Comparison of ENCODE assay signal across 1 cellular context in the genomic region with DNA sequence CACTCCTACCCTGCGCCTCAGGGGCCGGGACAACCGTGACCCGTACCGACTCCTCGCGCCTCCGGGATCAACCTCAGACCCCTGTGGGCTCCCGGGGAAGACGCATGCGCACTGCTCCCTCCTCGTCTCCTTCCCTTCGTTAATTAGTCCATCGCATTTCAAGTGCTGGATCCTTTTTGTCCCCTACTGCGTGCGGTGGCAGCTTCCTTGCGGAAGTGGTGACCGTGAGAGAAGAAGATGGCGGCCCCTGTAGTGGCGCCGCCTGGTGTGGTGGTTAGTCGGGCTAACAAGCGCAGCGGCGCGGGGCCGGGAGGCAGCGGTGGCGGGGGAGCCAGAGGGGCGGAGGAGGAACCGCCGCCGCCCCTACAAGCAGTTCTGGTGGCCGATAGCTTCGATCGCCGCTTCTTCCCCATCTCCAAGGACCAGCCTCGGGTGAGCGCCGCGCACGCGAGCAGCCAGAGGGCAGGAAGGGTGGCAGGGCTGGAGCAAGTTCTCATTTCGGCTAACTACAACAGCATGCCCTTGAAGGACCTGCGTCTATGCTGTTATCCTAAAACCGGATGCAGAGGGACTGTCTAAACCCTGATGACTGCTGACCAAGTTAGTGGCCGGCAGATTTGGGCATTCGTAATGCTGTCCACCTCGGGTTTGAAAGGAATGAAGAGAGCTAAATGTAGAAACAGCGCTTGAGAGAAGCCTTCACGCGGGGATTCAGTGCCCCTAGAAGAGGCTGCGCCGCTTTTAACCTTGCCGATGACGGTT.
A peak's percentile ranks its signal among the peaks of the same experiment; 100 is the strongest.
TF ChIP-seq lines count a peak whose summit lies in the region.

A gene (plus strand): TSS at position 210 of the 762 bp plus-strand sequence. CDS start 28 bp downstream, at position 238.

TF ChIP-seq in HepG2, 621 proteins besides CTCF, POLR2A, EP300 and RAD21 (continued from another document and continues in another):
- TF ChIP-seq, protein P1, sequence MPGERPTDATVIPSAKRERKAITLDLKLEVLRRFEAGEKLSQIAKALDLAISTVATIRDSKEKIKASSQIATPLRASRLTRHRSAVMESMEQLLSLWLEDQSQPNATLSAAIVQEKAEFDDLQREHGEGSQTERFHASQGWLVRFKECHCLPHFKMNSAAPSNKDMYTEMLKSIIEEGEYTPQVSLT (CRISPR knock-in tag; IDR thresholded peaks at IDR 0.05; ENCODE audit: borderline replicate concordance, low read depth): no peak
- peak; percentile 82 for TF ChIP-seq PHF5A (CRISPR knock-in tag; IDR thresholded peaks at IDR 0.05; ENCODE audit: low read depth, unreplicated experiment)
- TF ChIP-seq FOXP1 (IDR thresholded peaks at IDR 0.05): no peak
- no peak for TF ChIP-seq FOXP1 (CRISPR knock-in tag; IDR thresholded peaks at IDR 0.05)
- TF ChIP-seq ZFP62 (CRISPR knock-in tag; IDR thresholded peaks at IDR 0.05): no peak
- TF ChIP-seq RFXANK (CRISPR knock-in tag; IDR thresholded peaks at IDR 0.05): peak; percentile 85
- TF ChIP-seq ZBTB38 (CRISPR knock-in tag; IDR thresholded peaks at IDR 0.05): peak; percentile 52; the same call in 1 of the 2 replicates
- TF ChIP-seq MXI1 (IDR thresholded peaks at IDR 0.05; ENCODE audit: borderline replicate concordance, low read depth, low read length): peak; percentile 89; the same call in 1 of the 3 replicates
- TF ChIP-seq, protein P2, sequence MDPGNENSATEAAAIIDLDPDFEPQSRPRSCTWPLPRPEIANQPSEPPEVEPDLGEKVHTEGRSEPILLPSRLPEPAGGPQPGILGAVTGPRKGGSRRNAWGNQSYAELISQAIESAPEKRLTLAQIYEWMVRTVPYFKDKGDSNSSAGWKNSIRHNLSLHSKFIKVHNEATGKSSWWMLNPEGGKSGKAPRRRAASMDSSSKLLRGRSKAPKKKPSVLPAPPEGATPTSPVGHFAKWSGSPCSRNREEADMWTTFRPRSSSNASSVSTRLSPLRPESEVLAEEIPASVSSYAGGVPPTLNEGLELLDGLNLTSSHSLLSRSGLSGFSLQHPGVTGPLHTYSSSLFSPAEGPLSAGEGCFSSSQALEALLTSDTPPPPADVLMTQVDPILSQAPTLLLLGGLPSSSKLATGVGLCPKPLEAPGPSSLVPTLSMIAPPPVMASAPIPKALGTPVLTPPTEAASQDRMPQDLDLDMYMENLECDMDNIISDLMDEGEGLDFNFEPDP (CRISPR knock-in tag; conservative IDR thresholded peaks at IDR 0.05): no peak; the same call in 1 of the 2 replicates
- TF ChIP-seq STAT5B (CRISPR knock-in tag; IDR thresholded peaks at IDR 0.05): peak; percentile 75; the same call in 1 of the 2 replicates
- TF ChIP-seq ZFY (CRISPR knock-in tag; IDR thresholded peaks at IDR 0.05): peak; percentile 63
- TF ChIP-seq ZNF629 (CRISPR knock-in tag; conservative IDR thresholded peaks at IDR 0.05): no peak
- TF ChIP-seq, protein P3, sequence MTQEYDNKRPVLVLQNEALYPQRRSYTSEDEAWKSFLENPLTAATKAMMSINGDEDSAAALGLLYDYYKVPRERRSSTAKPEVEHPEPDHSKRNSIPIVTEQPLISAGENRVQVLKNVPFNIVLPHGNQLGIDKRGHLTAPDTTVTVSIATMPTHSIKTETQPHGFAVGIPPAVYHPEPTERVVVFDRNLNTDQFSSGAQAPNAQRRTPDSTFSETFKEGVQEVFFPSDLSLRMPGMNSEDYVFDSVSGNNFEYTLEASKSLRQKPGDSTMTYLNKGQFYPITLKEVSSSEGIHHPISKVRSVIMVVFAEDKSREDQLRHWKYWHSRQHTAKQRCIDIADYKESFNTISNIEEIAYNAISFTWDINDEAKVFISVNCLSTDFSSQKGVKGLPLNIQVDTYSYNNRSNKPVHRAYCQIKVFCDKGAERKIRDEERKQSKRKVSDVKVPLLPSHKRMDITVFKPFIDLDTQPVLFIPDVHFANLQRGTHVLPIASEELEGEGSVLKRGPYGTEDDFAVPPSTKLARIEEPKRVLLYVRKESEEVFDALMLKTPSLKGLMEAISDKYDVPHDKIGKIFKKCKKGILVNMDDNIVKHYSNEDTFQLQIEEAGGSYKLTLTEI (CRISPR knock-in tag; conservative IDR thresholded peaks at IDR 0.05): no peak
- TF ChIP-seq ZFP36 (IDR thresholded peaks at IDR 0.05; ENCODE audit: borderline replicate concordance, low read depth, low read length, partially characterized antibody): no peak
- TF ChIP-seq SCMH1 (CRISPR knock-in tag; IDR thresholded peaks at IDR 0.05; ENCODE audit: borderline replicate concordance): no peak
- TF ChIP-seq FOXC1 (CRISPR knock-in tag; IDR thresholded peaks at IDR 0.05; ENCODE audit: borderline replicate concordance): peak; percentile 81
- no peak for TF ChIP-seq RAD51 (IDR thresholded peaks at IDR 0.05; ENCODE audit: borderline replicate concordance)
- 0 out of 2 replicates have a peak, but pooled peaks have one; percentile 67 for TF ChIP-seq PCBP1 (IDR thresholded peaks at IDR 0.05; ENCODE audit: borderline replicate concordance, low read depth, low read length)
- no peak for TF ChIP-seq CBX2 (IDR thresholded peaks at IDR 0.05; ENCODE audit: low read depth, low read length)
- TF ChIP-seq CBX2 (CRISPR knock-in tag; IDR thresholded peaks at IDR 0.05; ENCODE audit: low read depth): no peak
- TF ChIP-seq, protein P4, sequence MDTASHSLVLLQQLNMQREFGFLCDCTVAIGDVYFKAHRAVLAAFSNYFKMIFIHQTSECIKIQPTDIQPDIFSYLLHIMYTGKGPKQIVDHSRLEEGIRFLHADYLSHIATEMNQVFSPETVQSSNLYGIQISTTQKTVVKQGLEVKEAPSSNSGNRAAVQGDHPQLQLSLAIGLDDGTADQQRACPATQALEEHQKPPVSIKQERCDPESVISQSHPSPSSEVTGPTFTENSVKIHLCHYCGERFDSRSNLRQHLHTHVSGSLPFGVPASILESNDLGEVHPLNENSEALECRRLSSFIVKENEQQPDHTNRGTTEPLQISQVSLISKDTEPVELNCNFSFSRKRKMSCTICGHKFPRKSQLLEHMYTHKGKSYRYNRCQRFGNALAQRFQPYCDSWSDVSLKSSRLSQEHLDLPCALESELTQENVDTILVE (CRISPR knock-in tag; IDR thresholded peaks at IDR 0.05): peak; percentile 95
- 0 out of 2 replicates have a peak, but pooled peaks have one; percentile 52 for TF ChIP-seq SRF (IDR thresholded peaks at IDR 0.05; ENCODE audit: low read depth, low read length)
- 0 out of 2 replicates have a peak, but pooled peaks have one; percentile 40 for TF ChIP-seq REPIN1 (CRISPR knock-in tag; IDR thresholded peaks at IDR 0.05; ENCODE audit: borderline replicate concordance, low read depth)
- peak; percentile 43 for TF ChIP-seq RARA (CRISPR knock-in tag; IDR thresholded peaks at IDR 0.05)
- TF ChIP-seq RBM39 (IDR thresholded peaks at IDR 0.05; ENCODE audit: low read depth, low read length, poor library complexity, severe bottlenecking): peak; percentile 94
- TF ChIP-seq HDAC2 (CRISPR knock-in tag; IDR thresholded peaks at IDR 0.05): peak; percentile 84
- no peak for TF ChIP-seq ZNF816 (CRISPR knock-in tag; IDR thresholded peaks at IDR 0.05; ENCODE audit: borderline replicate concordance)
- TF ChIP-seq SALL2 (CRISPR knock-in tag; IDR thresholded peaks at IDR 0.05): peak; percentile 63
- TF ChIP-seq, protein P5, sequence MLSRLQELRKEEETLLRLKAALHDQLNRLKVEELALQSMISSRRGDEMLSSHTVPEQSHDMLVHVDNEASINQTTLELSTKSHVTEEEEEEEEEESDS (CRISPR knock-in tag; IDR thresholded peaks at IDR 0.05; ENCODE audit: borderline replicate concordance): no peak
- TF ChIP-seq, protein P6, sequence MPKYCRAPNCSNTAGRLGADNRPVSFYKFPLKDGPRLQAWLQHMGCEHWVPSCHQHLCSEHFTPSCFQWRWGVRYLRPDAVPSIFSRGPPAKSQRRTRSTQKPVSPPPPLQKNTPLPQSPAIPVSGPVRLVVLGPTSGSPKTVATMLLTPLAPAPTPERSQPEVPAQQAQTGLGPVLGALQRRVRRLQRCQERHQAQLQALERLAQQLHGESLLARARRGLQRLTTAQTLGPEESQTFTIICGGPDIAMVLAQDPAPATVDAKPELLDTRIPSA (CRISPR knock-in tag; IDR thresholded peaks at IDR 0.05; ENCODE audit: borderline replicate concordance): peak; percentile 25; the same call in 1 of the 2 replicates
- 0 out of 2 replicates have a peak, but pooled peaks have one; percentile 77 for TF ChIP-seq KLF11 (CRISPR knock-in tag; IDR thresholded peaks at IDR 0.05)
- no peak for TF ChIP-seq NONO (IDR thresholded peaks at IDR 0.05)
- peak; percentile 86 for TF ChIP-seq NONO (CRISPR knock-in tag; conservative IDR thresholded peaks at IDR 0.05)
- TF ChIP-seq ZNF768 (CRISPR knock-in tag; IDR thresholded peaks at IDR 0.05): peak; percentile 66
- TF ChIP-seq, protein P7, sequence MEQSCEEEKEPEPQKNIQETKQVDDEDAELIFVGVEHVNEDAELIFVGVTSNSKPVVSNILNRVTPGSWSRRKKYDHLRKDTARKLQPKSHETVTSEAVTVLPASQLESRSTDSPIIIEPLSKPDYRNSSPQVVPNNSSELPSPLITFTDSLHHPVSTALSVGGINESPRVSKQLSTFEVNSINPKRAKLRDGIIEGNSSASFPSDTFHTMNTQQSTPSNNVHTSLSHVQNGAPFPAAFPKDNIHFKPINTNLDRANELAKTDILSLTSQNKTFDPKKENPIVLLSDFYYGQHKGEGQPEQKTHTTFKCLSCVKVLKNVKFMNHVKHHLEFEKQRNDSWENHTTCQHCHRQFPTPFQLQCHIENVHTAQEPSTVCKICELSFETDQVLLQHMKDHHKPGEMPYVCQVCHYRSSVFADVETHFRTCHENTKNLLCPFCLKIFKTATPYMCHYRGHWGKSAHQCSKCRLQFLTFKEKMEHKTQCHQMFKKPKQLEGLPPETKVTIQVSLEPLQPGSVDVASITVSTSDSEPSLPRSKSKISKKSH (CRISPR knock-in tag; IDR thresholded peaks at IDR 0.05; ENCODE audit: borderline replicate concordance): 0 out of 2 replicates have a peak, but pooled peaks have one; percentile 32
- TF ChIP-seq ZNF792 (CRISPR knock-in tag; IDR thresholded peaks at IDR 0.05): peak; percentile 92
- no peak for TF ChIP-seq JUNB (CRISPR knock-in tag; IDR thresholded peaks at IDR 0.05; ENCODE audit: borderline replicate concordance)
- peak; percentile 59; the same call in 1 of the 2 replicates for TF ChIP-seq BORCS8-MEF2B (CRISPR knock-in tag; IDR thresholded peaks at IDR 0.05)
- no peak for TF ChIP-seq ZFAT (CRISPR knock-in tag; conservative IDR thresholded peaks at IDR 0.05)
- peak; percentile 89 for TF ChIP-seq ZNF614 (CRISPR knock-in tag; IDR thresholded peaks at IDR 0.05; ENCODE audit: borderline replicate concordance)
- TF ChIP-seq, protein P8, sequence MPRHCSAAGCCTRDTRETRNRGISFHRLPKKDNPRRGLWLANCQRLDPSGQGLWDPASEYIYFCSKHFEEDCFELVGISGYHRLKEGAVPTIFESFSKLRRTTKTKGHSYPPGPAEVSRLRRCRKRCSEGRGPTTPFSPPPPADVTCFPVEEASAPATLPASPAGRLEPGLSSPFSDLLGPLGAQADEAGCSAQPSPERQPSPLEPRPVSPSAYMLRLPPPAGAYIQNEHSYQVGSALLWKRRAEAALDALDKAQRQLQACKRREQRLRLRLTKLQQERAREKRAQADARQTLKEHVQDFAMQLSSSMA (CRISPR knock-in tag; IDR thresholded peaks at IDR 0.05): peak; percentile 58
- TF ChIP-seq CBX5 (CRISPR knock-in tag; IDR thresholded peaks at IDR 0.05; ENCODE audit: borderline replicate concordance): peak; percentile 88
- TF ChIP-seq MTF2 (CRISPR knock-in tag; IDR thresholded peaks at IDR 0.05; ENCODE audit: borderline replicate concordance): peak; percentile 29; the same call in 1 of the 2 replicates
- no peak for TF ChIP-seq ZNF83 (CRISPR knock-in tag; IDR thresholded peaks at IDR 0.05; ENCODE audit: borderline replicate concordance)
- peak; percentile 73 for TF ChIP-seq GATAD2A (CRISPR knock-in tag; IDR thresholded peaks at IDR 0.05)
- TF ChIP-seq JARID2 (CRISPR knock-in tag; IDR thresholded peaks at IDR 0.05; ENCODE audit: insufficient replicate concordance): no peak
- TF ChIP-seq ZFP36L1 (CRISPR knock-in tag; IDR thresholded peaks at IDR 0.05): no peak
- TF ChIP-seq THAP11 (CRISPR knock-in tag; IDR thresholded peaks at IDR 0.05): peak; percentile 97
- no peak for TF ChIP-seq ZNF343 (CRISPR knock-in tag; IDR thresholded peaks at IDR 0.05)
- no peak for TF ChIP-seq MAFG (CRISPR knock-in tag; IDR thresholded peaks at IDR 0.05)
- TF ChIP-seq SIX4 (CRISPR knock-in tag; IDR thresholded peaks at IDR 0.05): peak; percentile 41; the same call in 1 of the 2 replicates
- TF ChIP-seq, protein P9, sequence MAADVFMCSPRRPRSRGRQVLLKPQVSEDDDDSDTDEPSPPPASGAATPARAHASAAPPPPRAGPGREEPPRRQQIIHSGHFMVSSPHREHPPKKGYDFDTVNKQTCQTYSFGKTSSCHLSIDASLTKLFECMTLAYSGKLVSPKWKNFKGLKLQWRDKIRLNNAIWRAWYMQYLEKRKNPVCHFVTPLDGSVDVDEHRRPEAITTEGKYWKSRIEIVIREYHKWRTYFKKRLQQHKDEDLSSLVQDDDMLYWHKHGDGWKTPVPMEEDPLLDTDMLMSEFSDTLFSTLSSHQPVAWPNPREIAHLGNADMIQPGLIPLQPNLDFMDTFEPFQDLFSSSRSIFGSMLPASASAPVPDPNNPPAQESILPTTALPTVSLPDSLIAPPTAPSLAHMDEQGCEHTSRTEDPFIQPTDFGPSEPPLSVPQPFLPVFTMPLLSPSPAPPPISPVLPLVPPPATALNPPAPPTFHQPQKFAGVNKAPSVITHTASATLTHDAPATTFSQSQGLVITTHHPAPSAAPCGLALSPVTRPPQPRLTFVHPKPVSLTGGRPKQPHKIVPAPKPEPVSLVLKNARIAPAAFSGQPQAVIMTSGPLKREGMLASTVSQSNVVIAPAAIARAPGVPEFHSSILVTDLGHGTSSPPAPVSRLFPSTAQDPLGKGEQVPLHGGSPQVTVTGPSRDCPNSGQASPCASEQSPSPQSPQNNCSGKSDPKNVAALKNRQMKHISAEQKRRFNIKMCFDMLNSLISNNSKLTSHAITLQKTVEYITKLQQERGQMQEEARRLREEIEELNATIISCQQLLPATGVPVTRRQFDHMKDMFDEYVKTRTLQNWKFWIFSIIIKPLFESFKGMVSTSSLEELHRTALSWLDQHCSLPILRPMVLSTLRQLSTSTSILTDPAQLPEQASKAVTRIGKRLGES (CRISPR knock-in tag; IDR thresholded peaks at IDR 0.05; ENCODE audit: borderline replicate concordance): no peak
- TF ChIP-seq ZNF460 (CRISPR knock-in tag; IDR thresholded peaks at IDR 0.05; ENCODE audit: borderline replicate concordance): no peak
- TF ChIP-seq ZNF33B (CRISPR knock-in tag; IDR thresholded peaks at IDR 0.05): 0 out of 2 replicates have a peak, but pooled peaks have one; percentile 26
- peak; percentile 87 for TF ChIP-seq RXRB (CRISPR knock-in tag; IDR thresholded peaks at IDR 0.05; ENCODE audit: borderline replicate concordance)
- no peak for TF ChIP-seq ZSCAN20 (CRISPR knock-in tag; IDR thresholded peaks at IDR 0.05; ENCODE audit: borderline replicate concordance)
- no peak for TF ChIP-seq HMG20A (CRISPR knock-in tag; IDR thresholded peaks at IDR 0.05; ENCODE audit: borderline replicate concordance)
- no peak for TF ChIP-seq NR2F1 (CRISPR knock-in tag; IDR thresholded peaks at IDR 0.05)
- TF ChIP-seq RFX5 (IDR thresholded peaks at IDR 0.05; ENCODE audit: low read depth, low read length): no peak
- TF ChIP-seq CREM (IDR thresholded peaks at IDR 0.05): peak; percentile 78
- TF ChIP-seq CREM (CRISPR knock-in tag; IDR thresholded peaks at IDR 0.05): no peak
- peak; percentile 98 for TF ChIP-seq SAP130 (CRISPR knock-in tag; IDR thresholded peaks at IDR 0.05; ENCODE audit: low read depth)
- no peak for TF ChIP-seq HMGA1 (CRISPR knock-in tag; conservative IDR thresholded peaks at IDR 0.05)
- no peak for TF ChIP-seq ZBTB21 (CRISPR knock-in tag; IDR thresholded peaks at IDR 0.05)
- no peak; the same call in 1 of the 2 replicates for TF ChIP-seq NR2F2 (IDR thresholded peaks at IDR 0.05; ENCODE audit: borderline replicate concordance, low read depth)
- peak; percentile 61 for TF ChIP-seq FOSL2 (CRISPR knock-in tag; IDR thresholded peaks at IDR 0.05)
- no peak for TF ChIP-seq ZNF263 (CRISPR knock-in tag; IDR thresholded peaks at IDR 0.05)
